Comparison of ENCODE assay signal across 1 cellular context in genomic region chr10:43606323-43607198, GRCh38.
TF ChIP-seq lines count a peak whose summit lies in the region.

Gene ZNF485 (plus strand): TSS chr10:43606438. CDS start chr10:43607051, 613 bp downstream.

TF ChIP-seq in K562, 482 proteins besides CTCF, POLR2A, EP300 and RAD21 (continued from another document and continues in another):
- TF ChIP-seq ZBTB11 (CRISPR knock-in tag; IDR thresholded peaks at IDR 0.05), result peak in 1 of 3 experiments; percentile 84; a peak in 2 of 6 replicates
- TF ChIP-seq ZNF224 (CRISPR knock-in tag; IDR thresholded peaks at IDR 0.05), result no peak
- 0 out of 2 replicates have a peak, but pooled peaks have one; percentile 25 for TF ChIP-seq ZNF395 (CRISPR knock-in tag; IDR thresholded peaks at IDR 0.05)
- TF ChIP-seq SOX6 (IDR thresholded peaks at IDR 0.05), result no peak
- no peak for TF ChIP-seq ZNF217 (CRISPR knock-in tag; IDR thresholded peaks at IDR 0.05)
- TF ChIP-seq GABPB2 (CRISPR knock-in tag; conservative IDR thresholded peaks at IDR 0.05), result no peak
- TF ChIP-seq POLR3A (IDR thresholded peaks at IDR 0.05; ENCODE audit: borderline replicate concordance, extremely low read depth, insufficient read depth, insufficient read length), result no peak
- TF ChIP-seq ARNT (IDR thresholded peaks at IDR 0.05), result no peak
- no peak for TF ChIP-seq MYBL2 (IDR thresholded peaks at IDR 0.05; ENCODE audit: low read depth)
- no peak for TF ChIP-seq MYBL2 (CRISPR knock-in tag; IDR thresholded peaks at IDR 0.05; ENCODE audit: borderline replicate concordance)
- TF ChIP-seq CCAR2 (IDR thresholded peaks at IDR 0.05; ENCODE audit: low read depth, low read length), result no peak
- no peak for TF ChIP-seq SP1 (CRISPR knock-in tag; IDR thresholded peaks at IDR 0.05)
- no peak for TF ChIP-seq MEF2A (IDR thresholded peaks at IDR 0.05; ENCODE audit: control insufficient read depth, low read depth, low read length)
- no peak for TF ChIP-seq ZFPM2 (CRISPR knock-in tag; IDR thresholded peaks at IDR 0.05)
- no peak for TF ChIP-seq GATAD2B (IDR thresholded peaks at IDR 0.05; ENCODE audit: borderline replicate concordance)
- TF ChIP-seq ZNF639 (CRISPR knock-in tag; conservative IDR thresholded peaks at IDR 0.05 in 1 of 2, IDR thresholded peaks at IDR 0.05 in 1 of 2), result no peak
- TF ChIP-seq HNRNPK (IDR thresholded peaks at IDR 0.05; ENCODE audit: low read depth, low read length, poor library complexity, severe bottlenecking), result no peak
- TF ChIP-seq SIN3B (IDR thresholded peaks at IDR 0.05; ENCODE audit: low read depth), result no peak
- no peak for TF ChIP-seq RBM22 (IDR thresholded peaks at IDR 0.05; ENCODE audit: low read depth, low read length, poor library complexity, severe bottlenecking)
- TF ChIP-seq ARID3A (IDR thresholded peaks at IDR 0.05; ENCODE audit: borderline replicate concordance, low read depth, low read length), result no peak
- TF ChIP-seq CREB1 (IDR thresholded peaks at IDR 0.05), result no peak
- TF ChIP-seq CREB1 (CRISPR knock-in tag; IDR thresholded peaks at IDR 0.05), result no peak; the same call in 1 of the 2 replicates
- no peak for TF ChIP-seq PRMT5 (CRISPR knock-in tag; IDR thresholded peaks at IDR 0.05)
- no peak for TF ChIP-seq SMARCB1 (IDR thresholded peaks at IDR 0.05; ENCODE audit: insufficient read length, low read depth)
- peak; percentile 96 for TF ChIP-seq NKRF (IDR thresholded peaks at IDR 0.05; ENCODE audit: borderline replicate concordance)
- no peak for TF ChIP-seq CHD7 (IDR thresholded peaks at IDR 0.05; ENCODE audit: low read depth, low read length)
- TF ChIP-seq MYNN (IDR thresholded peaks at IDR 0.05), result no peak
- TF ChIP-seq MYNN (CRISPR knock-in tag; IDR thresholded peaks at IDR 0.05), result no peak
- TF ChIP-seq NCOA2 (IDR thresholded peaks at IDR 0.05; ENCODE audit: partially characterized antibody in 2 of 2), result no peak
- TF ChIP-seq HEY1 (CRISPR knock-in tag; IDR thresholded peaks at IDR 0.05; ENCODE audit: borderline replicate concordance), result no peak
- TF ChIP-seq MBD2 (IDR thresholded peaks at IDR 0.05; ENCODE audit: borderline replicate concordance, low read depth), result peak; percentile 67
- TF ChIP-seq ZBTB2 (IDR thresholded peaks at IDR 0.05), result no peak
- TF ChIP-seq RFX7 (CRISPR knock-in tag; IDR thresholded peaks at IDR 0.05), result no peak
